ENCODE assay signal across 31 cellular contexts in the genomic region with DNA sequence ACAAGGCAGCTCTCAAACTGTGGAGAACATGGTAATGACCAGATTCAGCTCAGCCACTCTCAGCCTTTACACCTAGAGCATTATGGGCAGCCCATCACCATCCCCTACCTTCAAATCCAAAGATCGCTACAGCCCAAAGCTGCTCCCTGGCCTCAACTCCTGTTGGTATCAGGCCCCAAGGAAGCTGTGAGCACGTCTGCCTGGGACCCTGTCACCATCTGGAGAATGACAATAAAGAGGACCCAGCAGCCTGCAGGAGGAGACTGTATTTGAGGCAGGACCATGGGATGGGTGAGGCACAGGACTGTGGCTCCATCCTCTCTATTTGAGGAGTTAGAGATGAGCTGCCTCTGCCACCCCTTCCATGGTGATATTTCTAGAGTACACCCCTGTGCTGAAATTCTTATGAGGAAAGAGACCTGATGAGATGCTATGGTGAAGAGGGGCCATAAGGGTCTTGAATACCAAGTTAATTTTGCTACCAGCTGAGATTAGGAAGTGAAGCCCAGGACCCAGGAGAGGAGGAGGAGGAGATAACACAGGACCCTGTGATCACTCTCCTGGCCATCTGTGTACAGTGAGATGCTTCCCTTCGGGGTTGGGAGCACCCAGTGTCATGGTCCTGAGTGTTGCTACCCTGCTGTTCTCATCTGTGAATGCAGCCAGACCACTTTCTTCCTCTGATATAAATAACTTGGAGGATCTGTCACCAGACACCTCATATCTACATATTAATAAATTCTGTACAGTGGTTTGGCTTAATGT. TPM values are rescaled to one million over a fixed set of nuclear protein-coding genes. Genes with fewer than 3 reads are reported as not detected.
"Had no signal": no experiment of that assay in that cellular context is flagged by ENCODE, and none has a peak within 500 bp of the region (broad histone marks: within the 10 kb centered on the region; RNA-seq: fewer than 3 reads in every experiment).

No MANE protein-coding gene starts in this region.

- DNase-seq: activated CD4-positive, alpha-beta T cell treated with anti-CD3 and anti-CD28 coated beads, Interleukin-2, amount 50 U/mL, for 4 hours; activated CD8-positive, alpha-beta memory T cell treated with anti-CD3 and anti-CD28 coated beads for 24 hours; activated CD8-positive, alpha-beta memory T cell treated with anti-CD3 and anti-CD28 coated beads, Interleukin-2, amount 50 U/mL, for 4 hours; activated naive CD4-positive, alpha-beta T cell; activated T-cell treated with anti-CD3 and anti-CD28 coated beads, Interleukin-2, amount 50 U/mL, for 24 hours; adrenal gland; brain microvascular endothelial cell; caudate nucleus; kidney glomerular epithelial cell; left lung; occipital lobe; posterior cingulate gyrus; right lobe of liver; stimulated activated CD4-positive, alpha-beta T cell treated with anti-CD3 and anti-CD28 coated beads, Interleukin-1b, Interleukin-23, amount 100 ng/mL, for 48 hours; T-cell; upper lobe of right lung had no signal

- H3K36me3 Mint-ChIP-seq: mesothelial cell of epicardium, T-cell had no signal

- H3K27me3 ChIP-seq: adrenal gland, ascending aorta, brain microvascular endothelial cell, left lung, right lobe of liver, upper lobe of right lung had no signal

- H3K27ac ChIP-seq: adrenal gland, ascending aorta, brain microvascular endothelial cell, epithelial cell of prostate, left lung, right lobe of liver, skin epidermis, upper lobe of right lung had no signal

- H3K4me1 Mint-ChIP-seq: mesothelial cell of epicardium had no signal

- H3K4me3 Mint-ChIP-seq: activated naive CD8-positive, alpha-beta T cell; activated T-cell treated with anti-CD3 and anti-CD28 coated beads, Interleukin-2, amount 50 U/mL, for 24 hours; activated T-helper 17 cell treated with anti-CD3 and anti-CD28 coated beads, Interleukin-2, amount 50 U/mL, for 72 hours; mesothelial cell of epicardium; T-cell had no signal

- H3K36me3 ChIP-seq: adrenal gland, ascending aorta, brain microvascular endothelial cell, left lung, right lobe of liver, upper lobe of right lung had no signal

- H3K27me3 Mint-ChIP-seq: activated naive CD8-positive, alpha-beta T cell; activated T-cell treated with anti-CD3 and anti-CD28 coated beads, Interleukin-2, amount 50 U/mL, for 24 hours; activated T-helper 17 cell treated with anti-CD3 and anti-CD28 coated beads, Interleukin-2, amount 50 U/mL, for 72 hours; T-cell had no signal

- H3K9me3 Mint-ChIP-seq: activated T-cell treated with anti-CD3 and anti-CD28 coated beads, Interleukin-2, amount 50 U/mL, for 24 hours; activated T-helper 17 cell treated with anti-CD3 and anti-CD28 coated beads, Interleukin-2, amount 50 U/mL, for 72 hours; mesothelial cell of epicardium; T-cell had no signal

- ATAC-seq: activated T-helper 17 cell treated with anti-CD3 and anti-CD28 coated beads, Interleukin-2, amount 50 U/mL, for 72 hours; left lung; right lobe of liver; T-cell; upper lobe of right lung had no signal

- H3K4me3 ChIP-seq: adrenal gland, ascending aorta, left lung, right lobe of liver, skin epidermis, upper lobe of right lung had no signal

- H3K27ac Mint-ChIP-seq: activated T-cell treated with anti-CD3 and anti-CD28 coated beads, Interleukin-2, amount 50 U/mL, for 24 hours; mesothelial cell of epicardium had no signal

- H3K9me3 ChIP-seq: adrenal gland, ascending aorta, left lung, right lobe of liver, upper lobe of right lung had no signal

- H3K4me1 ChIP-seq: adrenal gland, right lobe of liver had no signal

- FAIRE-seq: TTC549 had no signal

RNA-seq across cellular contexts. Expression of a gene that starts 19.6 kb away (rescaled TPM):
- polyA plus RNA-seq: neural cell had no signal

RNA-seq across cellular contexts. Expression of a gene that starts 50.4 kb away (rescaled TPM):
- total RNA-seq: activated T-helper 17 cell treated with anti-CD3 and anti-CD28 coated beads, Interleukin-2, amount 50 U/mL, for 72 hours; adrenal gland; ascending aorta; dermis microvascular lymphatic vessel endothelial cell; fibroblast of villous mesenchyme; glomerular endothelial cell; left lung; lung microvascular endothelial cell; mesothelial cell of epicardium; myocyte; occipital lobe; right lobe of liver; subcutaneous adipose tissue; T-cell; upper lobe of right lung had no signal
- polyA plus RNA-seq: adrenal gland, neural cell, thymus had no signal
